In genomic region chr10:6401562-6402348, GRCh38 we compare ENCODE assay signal across 8 cellular contexts.
DNase-seq lines count a peak whose midpoint lies in the region; ATAC-seq and TF ChIP-seq lines count a peak whose summit lies in the region.

No MANE protein-coding gene starts in this region.

- peaks cover 7% of the 10 kb centered on the region for H3K27me3 Mint-ChIP-seq in HFFc6 (ENCODE audit: insufficient read depth)
- peaks cover 12% of the 10 kb centered on the region for H3K27me3 Mint-ChIP-seq in brain

- H3K4me3 Mint-ChIP-seq in HFFc6, result peak overlapping the region; percentile 88
- peak overlapping the region; percentile 27 to 73 (median 42) for H3K4me3 Mint-ChIP-seq in brain

- H3K27ac Mint-ChIP-seq in HFFc6 (peak overlapping the region; percentile 89), brain (peak overlapping the region; percentile 1 to 88 (median 60))

- H3K27me3 ChIP-seq in rectal smooth muscle tissue (ENCODE audit: control insufficient read depth, insufficient read depth, low read length), result no peaks in the 10 kb centered on the region

- peak; percentile 82 for TF ChIP-seq CTCF in HFFc6 (IDR thresholded peaks at IDR 0.05)
- peak; percentile 87 to 89 for TF ChIP-seq CTCF in brain (conservative IDR thresholded peaks at IDR 0.05)

- H3K36me3 Mint-ChIP-seq in HFFc6 (ENCODE audit: low read depth) (no peaks in the 10 kb centered on the region), brain (no peaks in the 10 kb centered on the region)

- H3K36me3 ChIP-seq in rectal smooth muscle tissue (ENCODE audit: control insufficient read depth, insufficient read depth, low read length), result no peaks in the 10 kb centered on the region

- H3K27ac ChIP-seq in rectal smooth muscle tissue (ENCODE audit: low read depth, low read length), result no peak overlapping the region

- H3K4me3 ChIP-seq in rectal smooth muscle tissue (ENCODE audit: low read length), result peak overlapping the region; percentile 48

- H3K4me1 Mint-ChIP-seq in HFFc6 (ENCODE audit: low read depth) (peaks cover 53% of the 10 kb centered on the region), brain (peaks cover 29% of the 10 kb centered on the region)

- H3K9ac ChIP-seq in rectal smooth muscle tissue (ENCODE audit: low read length), result no peak overlapping the region

- DNase-seq in GM03348 (ENCODE audit: low spot score) (peak; percentile 90), HFFc6 (peak; percentile 91), NCI-H1105 treated with DMSO at 0.1 percent for 48 hours (lab: John Stamatoyannopoulos, UW) (peak; percentile 49), T-helper 1 cell (peak in 4 of 5 donors; percentile 30 to 67 (median 43)), hippocampal formation (lab: John Stamatoyannopoulos, UW) (peak; percentile 78 to 93)

- no peak for ATAC-seq in GM19328 (IDR thresholded peaks at IDR 0.05; ENCODE audit: unreplicated experiment)

- no peaks in the 10 kb centered on the region for H3K9me3 Mint-ChIP-seq in HFFc6
- no peaks in the 10 kb centered on the region for H3K9me3 Mint-ChIP-seq in brain

- H3K4me1 ChIP-seq in rectal smooth muscle tissue (ENCODE audit: control insufficient read depth, insufficient read depth, low read length), result no peaks in the 10 kb centered on the region
